In genomic region chr20:62916703-62917476, GRCh38 we compare ENCODE assay signal across 11 cellular contexts. TPM values are rescaled to one million over a fixed set of nuclear protein-coding genes. Genes with fewer than 3 reads are reported as not detected.
DNase-seq lines count a peak whose midpoint lies in the region; ATAC-seq and TF ChIP-seq lines count a peak whose summit lies in the region.
"Had no signal": no experiment of that assay in that cellular context is flagged by ENCODE, and none has a peak within 500 bp of the region (broad histone marks: within the 10 kb centered on the region; RNA-seq: fewer than 3 reads in every experiment).

No MANE protein-coding gene starts in this region.

- no peaks in the 10 kb centered on the region for H3K9me3 Mint-ChIP-seq in CD8-positive, alpha-beta T cell
- no peaks in the 10 kb centered on the region for H3K9me3 Mint-ChIP-seq in nephron progenitor cell

- CTCF ChIA-PET in CD8-positive, alpha-beta T cell (lab: Charles Lee): interaction anchor here (0.6 to 12.9 kb wide), 5 partner anchors 9 to 92 kb away, joined by 3 to 157 read pairs (median 5); no protein-coding TSS in a partner anchor
- CTCF ChIA-PET in OCI-LY7 (lab: Charles Lee; ENCODE audit: unreplicated experiment): no interaction called here

- H4K20me1 ChIP-seq in OCI-LY7 (ENCODE audit: insufficient read depth, low read length): peaks cover 56% of the 10 kb centered on the region

- TF ChIP-seq CTCF in CD8-positive, alpha-beta T cell (IDR thresholded peaks at IDR 0.05): no peak
- TF ChIP-seq CTCF in OCI-LY7 (conservative IDR thresholded peaks at IDR 0.05; ENCODE audit: low read length) (no peak), coronary artery (IDR thresholded peaks at IDR 0.05) (no peak), nephron progenitor cell (IDR thresholded peaks at IDR 0.05) (no peak)

- H3K9me3 ChIP-seq in CD8-positive, alpha-beta T cell (ENCODE audit: low read length): no peaks in the 10 kb centered on the region
- H3K9me3 ChIP-seq in OCI-LY7 (ENCODE audit: low read length): no peaks in the 10 kb centered on the region
- H3K9me3 ChIP-seq: ascending aorta, testis had no signal

- no peak overlapping the region for H2AFZ ChIP-seq in OCI-LY7 (ENCODE audit: low read length)

- peak overlapping the region; percentile 49 for H3K4me3 ChIP-seq in CD8-positive, alpha-beta T cell (ENCODE audit: low read depth, low read length)
- H3K4me3 ChIP-seq in OCI-LY7 (ENCODE audit: low read depth, low read length, poor library complexity, severe bottlenecking) (no peak overlapping the region), coronary artery (peak overlapping the region; percentile 26)
- H3K4me3 ChIP-seq: testis had no signal

- no peak for ATAC-seq in CD8-positive, alpha-beta T cell

- H3K27ac ChIP-seq in CD8-positive, alpha-beta T cell (ENCODE audit: low read depth, low read length): peak overlapping the region; percentile 35
- H3K27ac ChIP-seq in OCI-LY7 (ENCODE audit: low read depth, low read length, poor library complexity, severe bottlenecking) (no peak overlapping the region), coronary artery (no peak overlapping the region)
- H3K27ac ChIP-seq: ascending aorta, testis had no signal

- DNase-seq in CD8-positive, alpha-beta T cell: no peak
- DNase-seq in OCI-LY7 (ENCODE audit: low spot score) (no peak), coronary artery (ENCODE audit: low spot score) (no peak), nephron progenitor cell (no peak), DMS114 treated with DMSO at 0.1 percent for 48 hours (lab: John Stamatoyannopoulos, UW; ENCODE audit: unreplicated experiment) (no peak), occipital lobe (lab: John Stamatoyannopoulos, UW) (no peak)
- no peak for DNase-seq in stimulated activated CD4-positive, alpha-beta T cell treated with anti-CD3 and anti-CD28 coated beads, Interleukin-1b, Interleukin-23, amount 100 ng/mL, for 48 hours
- DNase-seq: effector CD8-positive, alpha-beta T cell; NCI-H2171; testis had no signal

- H3K36me3 Mint-ChIP-seq in CD8-positive, alpha-beta T cell: peaks cover 22% of the 10 kb centered on the region
- H3K36me3 Mint-ChIP-seq in nephron progenitor cell (ENCODE audit: low read depth): peaks cover 8% of the 10 kb centered on the region

- H3K27ac Mint-ChIP-seq in CD8-positive, alpha-beta T cell: peak overlapping the region; percentile 88
- H3K27ac Mint-ChIP-seq in nephron progenitor cell: peak overlapping the region; percentile 43

- POLR2A ChIA-PET in CD8-positive, alpha-beta T cell (lab: Charles Lee): interaction anchor here (0.8 to 8.2 kb wide), 6 partner anchors 8 to 97 kb away, joined by 3 to 49 read pairs (median 6); partner anchors contain the start of gene GID8
- POLR2A ChIA-PET in OCI-LY7 (lab: Charles Lee): interaction anchor here (0.7 to 1.8 kb wide), 2 partner anchors 10 to 16 kb away, joined by 5 read pairs; no protein-coding TSS in a partner anchor

- H3K9me2 ChIP-seq in OCI-LY7 (ENCODE audit: insufficient read depth, low read length): no peaks in the 10 kb centered on the region

- H3K79me2 ChIP-seq in OCI-LY7 (ENCODE audit: insufficient read depth, low read depth, low read length): peaks cover 100% of the 10 kb centered on the region

- H3K4me1 Mint-ChIP-seq in CD8-positive, alpha-beta T cell (ENCODE audit: low read depth): peaks cover 84% of the 10 kb centered on the region
- peaks cover 81% of the 10 kb centered on the region for H3K4me1 Mint-ChIP-seq in nephron progenitor cell

- no peaks in the 10 kb centered on the region for H3K27me3 ChIP-seq in CD8-positive, alpha-beta T cell (ENCODE audit: insufficient read depth, low read length)
- H3K27me3 ChIP-seq: ascending aorta, testis had no signal

- peaks cover 88% of the 10 kb centered on the region for H3K4me1 ChIP-seq in CD8-positive, alpha-beta T cell (ENCODE audit: insufficient read depth, low read length)
- peaks cover 66% of the 10 kb centered on the region for H3K4me1 ChIP-seq in OCI-LY7 (ENCODE audit: insufficient read depth, low read length, poor library complexity, severe bottlenecking)

- no peaks in the 10 kb centered on the region for H3K27me3 Mint-ChIP-seq in CD8-positive, alpha-beta T cell (ENCODE audit: low read depth)
- H3K27me3 Mint-ChIP-seq in nephron progenitor cell (ENCODE audit: low read depth, poor library complexity): peaks cover 2% of the 10 kb centered on the region

- intact Hi-C loops in CD8-positive, alpha-beta T cell (cut with DNase I, micrococcal nuclease): loop anchor here in 1 of 2 experiments (5.0 kb wide), 2 partner anchors 35 to 90 kb away; partner anchors contain the start of genes BHLHE23 and SLC17A9
- intact Hi-C loops in OCI-LY7 (cut with micrococcal nuclease; ENCODE audit: unreplicated experiment): no loop called here

- peak overlapping the region; percentile 72 for H3K4me2 ChIP-seq in OCI-LY7 (ENCODE audit: low read length)

- no TSS peak for BruUV-seq in OCI-LY7 (replicated peaks; lab: Mats Ljungman, UMichigan)

- peaks cover 16% of the 10 kb centered on the region for H3K36me3 ChIP-seq in CD8-positive, alpha-beta T cell (ENCODE audit: insufficient read depth, low read length)
- peaks cover 36% of the 10 kb centered on the region for H3K36me3 ChIP-seq in OCI-LY7 (ENCODE audit: insufficient read depth, low read length)

- H3K4me3 Mint-ChIP-seq in CD8-positive, alpha-beta T cell: peak overlapping the region; percentile 79
- H3K4me3 Mint-ChIP-seq in nephron progenitor cell: peak overlapping the region; percentile 21

RNA-seq across cellular contexts. Expression of gene DIDO1, which starts 9.4 kb away (rescaled TPM):
- 10 to 100 TPM; 44.7 to 46.6 TPM for total RNA-seq in CD8-positive, alpha-beta T cell
- total RNA-seq in OCI-LY7 (2014; rRNA removed; shearing (Covaris generic)): 65.1 and 69.2 TPM in 2 replicates
- 70.6 and 79.0 TPM in 2 replicates for total RNA-seq in OCI-LY7 (2022)
- total RNA-seq in occipital lobe: 43.4 TPM

RNA-seq across cellular contexts. Expression of gene GID8, which starts 21.1 kb away (rescaled TPM):
- 10 to 100 TPM; 48.7 to 48.8 TPM for total RNA-seq in CD8-positive, alpha-beta T cell
- 28.7 and 29.2 TPM in 2 replicates for total RNA-seq in OCI-LY7 (2014; rRNA removed; shearing (Covaris generic))
- total RNA-seq in OCI-LY7 (2022) (46.1 and 47.7 TPM in 2 replicates), occipital lobe (56.9 TPM)

RNA-seq across cellular contexts. Expression of gene SLC17A9, which starts 35.6 kb away (rescaled TPM):
- total RNA-seq in CD8-positive, alpha-beta T cell: 10 to 100 TPM; 19.1 to 22.6 TPM
- 1.7 and 2.0 TPM in 2 replicates for total RNA-seq in OCI-LY7 (2014; rRNA removed; shearing (Covaris generic))
- total RNA-seq in OCI-LY7 (2022) (8.1 and 13.2 TPM in 2 replicates), occipital lobe (0.16 TPM)

RNA-seq across cellular contexts. Expression of gene TCFL5, which starts 55.3 kb away (rescaled TPM):
- 1 to 10 TPM; 4.3 to 4.8 TPM for total RNA-seq in CD8-positive, alpha-beta T cell
- total RNA-seq in OCI-LY7 (2014; rRNA removed; shearing (Covaris generic)): 9.5 and 10.0 TPM in 2 replicates
- 8.7 and 9.2 TPM in 2 replicates for total RNA-seq in OCI-LY7 (2022)
- 12.3 TPM for total RNA-seq in occipital lobe
